ENCODE assay signal across 13 cellular contexts in the genomic region with DNA sequence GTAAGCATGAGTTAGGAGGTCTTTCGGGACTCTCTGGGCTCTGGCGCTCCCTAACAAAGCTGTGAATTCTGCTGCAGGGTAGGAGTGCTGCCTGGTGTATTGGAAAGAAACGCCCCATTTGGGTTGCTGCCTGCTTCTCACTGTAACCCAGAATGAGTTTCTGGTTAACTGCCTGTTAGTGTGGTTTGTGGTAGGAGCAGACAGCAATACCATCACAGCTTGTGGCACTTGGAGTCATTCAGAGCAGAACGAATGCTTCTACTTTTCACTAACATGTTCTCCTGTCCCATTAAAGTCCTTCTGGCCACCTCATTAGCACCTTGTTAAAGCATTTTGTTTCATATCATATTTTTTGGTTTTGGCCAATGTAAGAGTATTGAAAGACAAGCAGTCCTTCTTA. TPM values are rescaled to one million over a fixed set of nuclear protein-coding genes. Genes with fewer than 3 reads are reported as not detected.
A peak's percentile ranks its signal among the peaks of the same experiment; 100 is the strongest.
DNase-seq lines count a peak whose midpoint lies in the region; ATAC-seq, FAIRE-seq and TF ChIP-seq lines count a peak whose summit lies in the region.
"Had no signal": no experiment of that assay in that cellular context is flagged by ENCODE, and none has a peak within 500 bp of the region (broad histone marks: within the 10 kb centered on the region; RNA-seq: fewer than 3 reads in every experiment).

No MANE protein-coding gene starts in this region.

- TF ChIP-seq CTCF in thoracic aorta (IDR thresholded peaks at IDR 0.05) (no peak), pancreas (IDR thresholded peaks at IDR 0.05) (no peak)

- no peak for DNase-seq in activated naive CD4-positive, alpha-beta T cell treated with anti-CD3 and anti-CD28 coated beads, Interleukin-2, amount 50 U/mL, for 72 hours (ENCODE audit: low spot score in 2 of 2)
- no peak for DNase-seq in activated naive CD4-positive, alpha-beta T cell treated with Interleukin-2 at 50 U/mL for 16 hours
- DNase-seq in LHCN-M2 (ENCODE audit: low read depth): peak; percentile 96
- peak; percentile 21 for DNase-seq in epidermal melanocyte (ENCODE audit: insufficient read length, low spot score)
- no peak for DNase-seq in thoracic aorta (ENCODE audit: low spot score)
- DNase-seq in HK-2 (ENCODE audit: unreplicated experiment): no peak
- DNase-seq in pancreas: no peak
- no peak for DNase-seq in KG1 (lab: John Stamatoyannopoulos, UW)
- DNase-seq: BE2C; effector memory CD8-positive, alpha-beta T cell; naive thymus-derived CD8-positive, alpha-beta T cell; NCI-H1105 treated with DMSO at 0.1 percent for 48 hours; stimulated activated CD4-positive, alpha-beta T cell treated with anti-CD3 and anti-CD28 coated beads, Interleukin-2, amount 100 ng/mL, for 24 hours had no signal

- peak; percentile 60 to 87 for ATAC-seq in activated naive CD4-positive, alpha-beta T cell treated with anti-CD3 and anti-CD28 coated beads, Interleukin-2, amount 50 U/mL, for 72 hours
- ATAC-seq in thoracic aorta (ENCODE audit: insufficient number of reproducible peaks, low FRiP score, low read depth) (no peak), pancreas (no peak)
- ATAC-seq: effector memory CD8-positive, alpha-beta T cell; naive thymus-derived CD8-positive, alpha-beta T cell had no signal

- H3K9me3 Mint-ChIP-seq in activated naive CD4-positive, alpha-beta T cell treated with anti-CD3 and anti-CD28 coated beads, Interleukin-2, amount 50 U/mL, for 72 hours: no peaks in the 10 kb centered on the region
- H3K9me3 Mint-ChIP-seq: effector memory CD8-positive, alpha-beta T cell; naive thymus-derived CD8-positive, alpha-beta T cell had no signal

- intact Hi-C loops in pancreas (cut with DNase I): no loop called here

- peaks cover 0 to 5% of the 10 kb centered on the region in 2 donors for H3K36me3 Mint-ChIP-seq in activated naive CD4-positive, alpha-beta T cell treated with anti-CD3 and anti-CD28 coated beads, Interleukin-2, amount 50 U/mL, for 72 hours

- no peak for FAIRE-seq in pancreas (lab: Jason Lieb, UNC)

- H3K4me1 ChIP-seq in thoracic aorta (ENCODE audit: control insufficient read depth in 1 of 2, low read depth in 2 of 2): peaks cover 34 to 65% of the 10 kb centered on the region in 2 donors
- H3K4me1 ChIP-seq in pancreas: peaks cover 0 to 10% (median 5%) of the 10 kb centered on the region in 3 donors
- H3K4me1 ChIP-seq: BE2C had no signal

- H3K9me3 ChIP-seq in thoracic aorta (no peaks in the 10 kb centered on the region), pancreas (no peaks in the 10 kb centered on the region)
- H3K9me3 ChIP-seq: BE2C had no signal

- H3K27ac Mint-ChIP-seq in activated naive CD4-positive, alpha-beta T cell treated with anti-CD3 and anti-CD28 coated beads, Interleukin-2, amount 50 U/mL, for 72 hours: no peak overlapping the region
- H3K27ac Mint-ChIP-seq: effector memory CD8-positive, alpha-beta T cell; naive thymus-derived CD8-positive, alpha-beta T cell had no signal

- no peaks in the 10 kb centered on the region for H3K27me3 ChIP-seq in thoracic aorta (replicated peaks; ENCODE audit: insufficient read depth)
- no peaks in the 10 kb centered on the region for H3K27me3 ChIP-seq in pancreas

- H3K36me3 ChIP-seq in thoracic aorta (no peaks in the 10 kb centered on the region), pancreas (no peaks in the 10 kb centered on the region)
- H3K36me3 ChIP-seq: BE2C had no signal

- WGBS in pancreas, 2 donors: 88 to 93% methylated on average over 4 of the region's 4 CpGs

- H3K4me3 ChIP-seq in thoracic aorta (peak overlapping the region; percentile 13), pancreas (no peak overlapping the region)

- no peak overlapping the region for H3K27ac ChIP-seq in thoracic aorta
- no peak overlapping the region for H3K27ac ChIP-seq in pancreas

RNA-seq across cellular contexts. Expression of a gene that starts 18.1 kb away (rescaled TPM):
- total RNA-seq in activated naive CD4-positive, alpha-beta T cell treated with anti-CD3 and anti-CD28 coated beads, Interleukin-2, amount 50 U/mL, for 72 hours: 1 to 10 TPM; 5.4 to 8.6 TPM
- total RNA-seq in LHCN-M2 (2014; rRNA removed): 23.1 and 44.1 TPM in 2 replicates
- 67.0 TPM for polyA plus RNA-seq in LHCN-M2 (2012)
- total RNA-seq in thoracic aorta: 10 to 100 TPM; 20.3 to 41.2 TPM
- 1 to 10 TPM; 2.0 to 4.3 (median 2.8) TPM for total RNA-seq in pancreas
- 1 to 10 TPM; 4.0 to 7.3 TPM for polyA plus RNA-seq in pancreas

Comparison
In these comparisons a context has a peak if more than half of its experiments do, and no peak if none do; other contexts are left out.
1. ATAC-seq: peak in activated naive CD4-positive, alpha-beta T cell treated with anti-CD3 and anti-CD28 coated beads, Interleukin-2, amount 50 U/mL, for 72 hours (2 of 2); none in thoracic aorta (single experiment) and pancreas (0 of 4).
2. DNase-seq: peak in LHCN-M2 (single experiment) and epidermal melanocyte (single experiment); none in activated naive CD4-positive, alpha-beta T cell treated with anti-CD3 and anti-CD28 coated beads, Interleukin-2, amount 50 U/mL, for 72 hours (0 of 2), activated naive CD4-positive, alpha-beta T cell treated with Interleukin-2 at 50 U/mL for 16 hours (single experiment), thoracic aorta (single experiment), HK-2 (single experiment), pancreas (0 of 6) and KG1 (single experiment).